ENCODE assay signal across 24 cellular contexts in the genomic region with DNA sequence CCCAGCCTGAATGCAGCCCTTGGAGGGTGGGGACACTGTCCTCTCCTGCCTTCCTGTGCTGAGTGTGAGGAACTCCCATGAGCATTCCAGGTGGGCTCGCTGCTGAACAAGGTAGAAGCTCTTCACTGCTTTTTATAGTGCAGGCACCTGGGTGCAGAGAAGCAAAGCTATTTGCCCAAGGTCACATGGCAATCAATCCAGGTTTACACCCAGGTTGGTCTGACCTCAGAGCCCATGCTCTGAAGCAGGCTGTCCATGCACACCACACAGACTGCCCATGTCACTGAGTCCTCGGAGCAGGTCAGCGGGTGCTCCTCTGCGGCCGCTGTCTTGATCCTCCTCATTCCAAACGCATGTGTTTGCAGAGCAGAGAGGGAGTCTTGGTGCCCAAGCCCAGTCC.
"Had no signal": no experiment of that assay in that cellular context is flagged by ENCODE, and none has a peak within 500 bp of the region (broad histone marks: within the 10 kb centered on the region; RNA-seq: fewer than 3 reads in every experiment).

No MANE protein-coding gene starts in this region.

- H3K27me3 ChIP-seq: dorsolateral prefrontal cortex, gastrocnemius medialis, neutrophil, testis, uterus had no signal

- H3K36me3 ChIP-seq: gastrocnemius medialis, neutrophil, uterus had no signal

- DNase-seq: activated CD4-positive, alpha-beta memory T cell treated with anti-CD3 and anti-CD28 coated beads, Interleukin-2, amount 10 ng/mL, durations not matched to agents 7 days and 5 days; activated CD4-positive, alpha-beta T cell treated with anti-CD3 and anti-CD28 coated beads for 1 hour; activated CD4-positive, alpha-beta T cell treated with anti-CD3 and anti-CD28 coated beads, Interleukin-2, amount 10 ng/mL, durations not matched to agents 7 days and 5 days; activated naive CD4-positive, alpha-beta T cell; activated T-cell treated with anti-CD3 and anti-CD28 coated beads, Interleukin-2, amount 50 U/mL, for 48 hours; anterior cingulate cortex; dorsolateral prefrontal cortex; effector memory CD4-positive, alpha-beta T cell; gastrocnemius medialis; glutamatergic neuron; islet precursor cell; mammary epithelial cell; stimulated activated CD4-positive, alpha-beta T cell treated with anti-CD3 and anti-CD28 coated beads, Interleukin-12 subunit alpha, Interleukin-12 subunit beta, amount 100 ng/mL, for 4 hours; stimulated activated CD4-positive, alpha-beta T cell treated with anti-CD3 and anti-CD28 coated beads, Interleukin-4, amount 100 ng/mL, for 1 hour; stimulated activated naive CD8-positive, alpha-beta T cell treated with anti-CD3 and anti-CD28 coated beads, Interleukin-15, Interleukin-2, amounts not matched to agents 100 U/mL and 50 U/mL, for 24 hours; T-helper 2 cell; testis; uterus had no signal

- H3K4me1 ChIP-seq: gastrocnemius medialis, testis, uterus had no signal

- H3K4me3 ChIP-seq: coronary artery, dorsolateral prefrontal cortex, gastrocnemius medialis, skin epidermis, testis, uterus had no signal

- H3K9me3 ChIP-seq: gastrocnemius medialis, neutrophil, testis, uterus had no signal

- ATAC-seq: activated naive CD4-positive, alpha-beta T cell treated with anti-CD3 and anti-CD28 coated beads, Interleukin-2, amount 50 U/mL, for 72 hours; gastrocnemius medialis; sciatic nerve; stimulated activated naive CD8-positive, alpha-beta T cell treated with anti-CD3 and anti-CD28 coated beads, Interleukin-15, Interleukin-2, amounts not matched to agents 100 U/mL and 50 U/mL, for 24 hours; WTC11 had no signal

- H3K27ac ChIP-seq: coronary artery, dorsolateral prefrontal cortex, gastrocnemius medialis, neutrophil, skin epidermis, testis, uterus had no signal
